Comparison of ENCODE assay signal across 8 cellular contexts in the genomic region with DNA sequence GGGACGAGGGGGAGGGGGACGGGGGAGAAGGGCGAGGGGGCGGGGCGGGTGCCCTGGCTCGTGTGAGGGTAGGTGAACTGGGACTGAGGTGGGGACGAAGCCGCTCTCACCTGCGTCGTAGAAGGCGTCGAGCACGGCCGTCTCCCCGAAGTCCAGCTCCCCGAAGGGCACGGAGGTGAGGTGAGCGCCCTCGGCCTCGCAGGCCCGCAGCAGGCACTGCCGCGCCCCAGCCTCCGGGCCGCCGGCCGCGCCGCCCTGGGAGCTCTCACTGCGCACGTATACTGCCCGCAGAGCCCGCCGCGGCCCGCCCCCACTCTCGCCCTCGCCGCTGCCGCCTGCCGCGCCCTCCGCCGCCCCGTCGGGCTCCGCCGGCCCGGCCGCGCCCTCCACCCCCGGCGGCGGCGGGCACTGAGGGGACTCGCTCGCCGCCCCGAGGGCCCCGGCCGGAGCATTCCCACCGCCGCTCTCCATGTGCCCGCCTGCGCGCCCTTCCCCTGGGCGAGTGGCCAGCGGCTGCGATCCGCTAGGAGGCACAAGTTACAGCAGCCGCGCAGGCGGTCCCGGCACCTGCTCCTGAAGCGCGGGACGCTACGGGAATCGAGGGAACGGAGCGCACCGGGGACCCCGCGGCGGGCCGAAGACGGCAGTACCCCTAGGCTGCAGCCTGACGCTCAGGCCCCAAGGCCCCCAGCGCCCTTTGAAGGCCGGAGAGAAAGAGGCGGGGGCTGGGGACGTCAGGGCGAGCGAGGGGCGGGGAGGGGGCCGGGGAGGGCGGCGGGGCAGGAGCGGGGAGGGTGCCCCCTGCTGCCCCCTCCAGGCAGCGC. TPM values are rescaled to one million over a fixed set of nuclear protein-coding genes. Genes with fewer than 3 reads are reported as not detected.
DNase-seq lines count a peak whose midpoint lies in the region; ATAC-seq and TF ChIP-seq lines count a peak whose summit lies in the region.

A gene with protein sequence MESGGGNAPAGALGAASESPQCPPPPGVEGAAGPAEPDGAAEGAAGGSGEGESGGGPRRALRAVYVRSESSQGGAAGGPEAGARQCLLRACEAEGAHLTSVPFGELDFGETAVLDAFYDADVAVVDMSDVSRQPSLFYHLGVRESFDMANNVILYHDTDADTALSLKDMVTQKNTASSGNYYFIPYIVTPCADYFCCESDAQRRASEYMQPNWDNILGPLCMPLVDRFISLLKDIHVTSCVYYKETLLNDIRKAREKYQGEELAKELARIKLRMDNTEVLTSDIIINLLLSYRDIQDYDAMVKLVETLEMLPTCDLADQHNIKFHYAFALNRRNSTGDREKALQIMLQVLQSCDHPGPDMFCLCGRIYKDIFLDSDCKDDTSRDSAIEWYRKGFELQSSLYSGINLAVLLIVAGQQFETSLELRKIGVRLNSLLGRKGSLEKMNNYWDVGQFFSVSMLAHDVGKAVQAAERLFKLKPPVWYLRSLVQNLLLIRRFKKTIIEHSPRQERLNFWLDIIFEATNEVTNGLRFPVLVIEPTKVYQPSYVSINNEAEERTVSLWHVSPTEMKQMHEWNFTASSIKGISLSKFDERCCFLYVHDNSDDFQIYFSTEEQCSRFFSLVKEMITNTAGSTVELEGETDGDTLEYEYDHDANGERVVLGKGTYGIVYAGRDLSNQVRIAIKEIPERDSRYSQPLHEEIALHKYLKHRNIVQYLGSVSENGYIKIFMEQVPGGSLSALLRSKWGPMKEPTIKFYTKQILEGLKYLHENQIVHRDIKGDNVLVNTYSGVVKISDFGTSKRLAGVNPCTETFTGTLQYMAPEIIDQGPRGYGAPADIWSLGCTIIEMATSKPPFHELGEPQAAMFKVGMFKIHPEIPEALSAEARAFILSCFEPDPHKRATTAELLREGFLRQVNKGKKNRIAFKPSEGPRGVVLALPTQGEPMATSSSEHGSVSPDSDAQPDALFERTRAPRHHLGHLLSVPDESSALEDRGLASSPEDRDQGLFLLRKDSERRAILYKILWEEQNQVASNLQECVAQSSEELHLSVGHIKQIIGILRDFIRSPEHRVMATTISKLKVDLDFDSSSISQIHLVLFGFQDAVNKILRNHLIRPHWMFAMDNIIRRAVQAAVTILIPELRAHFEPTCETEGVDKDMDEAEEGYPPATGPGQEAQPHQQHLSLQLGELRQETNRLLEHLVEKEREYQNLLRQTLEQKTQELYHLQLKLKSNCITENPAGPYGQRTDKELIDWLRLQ (N-terminal part only) (minus strand): TSS at position 718 of the 824 bp plus-strand sequence. CDS start 247 bp downstream, at position 471.

- H3K36me3 Mint-ChIP-seq in Caco-2 (ENCODE audit: insufficient read depth, unreplicated experiment): no peaks in the 10 kb centered on the region
- no peaks in the 10 kb centered on the region for H3K36me3 Mint-ChIP-seq in T-helper 2 cell treated with Interferon-gamma antibody and Interleukin-4, amounts not matched to agents 5 μg/mL and 100 μg/mL, for 36 hours (ENCODE audit: low read depth)

- H3K4me1 Mint-ChIP-seq in Caco-2 (ENCODE audit: low read depth, unreplicated experiment): no peaks in the 10 kb centered on the region
- H3K4me1 Mint-ChIP-seq in T-helper 2 cell treated with Interferon-gamma antibody and Interleukin-4, amounts not matched to agents 5 μg/mL and 100 μg/mL, for 36 hours (ENCODE audit: low read depth): no peaks in the 10 kb centered on the region

- RAD21 ChIA-PET in HCT116 (lab: Charles Lee; ENCODE audit: low non-redundant PET in 1 of 2, low total read pairs in 2 of 2, uncharacterized antibody in 2 of 2, unreplicated experiment in 2 of 2): no interaction called here

- intact Hi-C loops in Caco-2 (cut with micrococcal nuclease; ENCODE audit: unreplicated experiment): loop anchor here (1.0 kb wide), 1 partner anchor 143 kb away; no protein-coding TSS in a partner anchor
- intact Hi-C loops in HCT116 (cut with micrococcal nuclease): loop anchor here (5.0 kb wide), 1 partner anchor 133 kb away; no protein-coding TSS in a partner anchor

- ATAC-seq in HCT116: peak; percentile 88
- peak; percentile 25 for ATAC-seq in esophagus mucosa
- ATAC-seq in HG02588 (IDR thresholded peaks at IDR 0.05; ENCODE audit: unreplicated experiment): no peak

- DNase-seq in Caco-2 (peak in 1 of 2 experiments; percentile 59), HCT116 (ENCODE audit: low read depth, low spot score) (no peak), SIG-M5 (lab: John Stamatoyannopoulos, UW) (no peak)
- peak; percentile 21 for DNase-seq in T-helper 2 cell treated with Interferon-gamma antibody and Interleukin-4, amounts not matched to agents 5 μg/mL and 100 μg/mL, for 36 hours (ENCODE audit: low spot score)
- DNase-seq in NK-92 treated with Interleukin-12 subunit alpha and Interleukin-12 subunit beta, amount 100 ng/mL, for 24 hours (lab: John Stamatoyannopoulos, UW): no peak

- no peaks in the 10 kb centered on the region for H3K36me3 ChIP-seq in Caco-2 (ENCODE audit: control insufficient read depth, insufficient read depth, low read length)
- H3K36me3 ChIP-seq in HCT116 (ENCODE audit: control insufficient read depth in 1 of 2, insufficient read depth in 2 of 2, low read length in 2 of 2): no peaks in the 10 kb centered on the region
- no peaks in the 10 kb centered on the region for H3K36me3 ChIP-seq in neutrophil

- H3K4me3 ChIP-seq in Caco-2 (ENCODE audit: low read depth, low read length) (peak within 1 kb of the TSS; percentile 43), HCT116 (replicated peaks in 1 of 2; ENCODE audit: low read depth in 1 of 2, low read length in 2 of 2) (peak within 1 kb of the TSS; percentile 32 to 51), neutrophil (ENCODE audit: low read depth in 1 of 2, low read length in 1 of 2) (peak within 1 kb of the TSS; percentile 53 to 63)

- peak within 1 kb of the TSS; percentile 68 for H3K4me2 ChIP-seq in HCT116 (ENCODE audit: low read length)

- CTCF ChIA-PET in Caco-2 (lab: Charles Lee) (interaction anchor here (1.0 kb wide), 1 partner anchor 132 kb away, joined by 4 read pairs; no protein-coding TSS in a partner anchor), HCT116 (lab: Charles Lee) (interaction anchor here (1.2 to 1.9 kb wide), 2 partner anchors 21 to 132 kb away, joined by 4 to 6 read pairs; no protein-coding TSS in a partner anchor)

- no peak within 1 kb of the TSS for H2AFZ ChIP-seq in HCT116 (ENCODE audit: low read depth, low read length, poor library complexity, severe bottlenecking)

- no peaks in the 10 kb centered on the region for H3K4me1 ChIP-seq in Caco-2
- no peaks in the 10 kb centered on the region; a peak in 1 of 4 replicates for H3K4me1 ChIP-seq in HCT116 (ENCODE audit: control insufficient read depth in 1 of 2, insufficient read depth in 2 of 2, low read length in 2 of 2)
- peaks cover 3 to 4% of the 10 kb centered on the region in 2 experiments for H3K4me1 ChIP-seq in neutrophil (ENCODE audit: control insufficient read depth in 1 of 2, insufficient read depth in 1 of 2, low read depth in 1 of 2, low read length in 1 of 2)

- TF ChIP-seq POLR2A in HCT116 (IDR thresholded peaks at IDR 0.05; ENCODE audit: borderline replicate concordance, extremely low read depth, insufficient read depth, insufficient read length): no peak

- H3K27me3 Mint-ChIP-seq in Caco-2 (ENCODE audit: insufficient read depth, unreplicated experiment): peaks cover 2% of the 10 kb centered on the region
- H3K27me3 Mint-ChIP-seq in T-helper 2 cell treated with Interferon-gamma antibody and Interleukin-4, amounts not matched to agents 5 μg/mL and 100 μg/mL, for 36 hours (ENCODE audit: low read depth): peaks cover 40% of the 10 kb centered on the region

- no peak within 1 kb of the TSS for H3K9ac ChIP-seq in HCT116 (ENCODE audit: low read length)

- H3K79me2 ChIP-seq in HCT116 (ENCODE audit: insufficient read depth, low read length): no peaks in the 10 kb centered on the region

- H3K27me3 ChIP-seq in Caco-2 (replicated peaks; ENCODE audit: control insufficient read depth, insufficient read depth, low read length): no peaks in the 10 kb centered on the region
- H3K27me3 ChIP-seq in HCT116 (ENCODE audit: insufficient read depth, low read length): no peaks in the 10 kb centered on the region; the same call in 1 of the 2 replicates
- H3K27me3 ChIP-seq in neutrophil: peaks cover 29% of the 10 kb centered on the region

- no peaks in the 10 kb centered on the region for H4K20me1 ChIP-seq in HCT116 (ENCODE audit: insufficient read depth)

- H3K9me3 Mint-ChIP-seq in Caco-2 (ENCODE audit: unreplicated experiment): no peaks in the 10 kb centered on the region
- H3K9me3 Mint-ChIP-seq in T-helper 2 cell treated with Interferon-gamma antibody and Interleukin-4, amounts not matched to agents 5 μg/mL and 100 μg/mL, for 36 hours: no peaks in the 10 kb centered on the region

- TF ChIP-seq CTCF in Caco-2 (IDR thresholded peaks at IDR 0.05; ENCODE audit: insufficient read depth in 1 of 2, low read depth in 1 of 2, low read length in 1 of 2, severe bottlenecking in 1 of 2, unreplicated experiment in 1 of 2) (peak in 1 of 2 experiments; percentile 20), HCT116 (IDR thresholded peaks at IDR 0.05 in 2 of 3, conservative IDR thresholded peaks at IDR 0.05 in 1 of 3; ENCODE audit: borderline replicate concordance in 1 of 3, insufficient read depth in 1 of 3, low read depth in 2 of 3, low read length in 2 of 3) (no peak; a peak in 1 of 6 replicates), neutrophil (IDR thresholded peaks at IDR 0.05) (no peak)

- no TSS peak for BruUV-seq in Caco-2 (replicated peaks; lab: Mats Ljungman, UMichigan)
- no TSS peak for BruUV-seq in HCT116 (replicated peaks; lab: Mats Ljungman, UMichigan)

- peak within 1 kb of the TSS; percentile 69 for H3K4me3 Mint-ChIP-seq in Caco-2 (ENCODE audit: unreplicated experiment)
- peak within 1 kb of the TSS; percentile 51 for H3K4me3 Mint-ChIP-seq in T-helper 2 cell treated with Interferon-gamma antibody and Interleukin-4, amounts not matched to agents 5 μg/mL and 100 μg/mL, for 36 hours

- H3K27ac Mint-ChIP-seq in Caco-2 (ENCODE audit: unreplicated experiment): no peak within 1 kb of the TSS
- no peak within 1 kb of the TSS for H3K27ac Mint-ChIP-seq in T-helper 2 cell treated with Interferon-gamma antibody and Interleukin-4, amounts not matched to agents 5 μg/mL and 100 μg/mL, for 36 hours

- no peaks in the 10 kb centered on the region for H3K9me2 ChIP-seq in HCT116 (ENCODE audit: insufficient read depth)

- no peaks in the 10 kb centered on the region for H3K9me3 ChIP-seq in Caco-2
- H3K9me3 ChIP-seq in HCT116 (ENCODE audit: control insufficient read depth in 1 of 2, insufficient read depth in 1 of 2, low read depth in 1 of 2, low read length in 2 of 2): no peaks in the 10 kb centered on the region
- no peaks in the 10 kb centered on the region for H3K9me3 ChIP-seq in neutrophil

- no peak for TF ChIP-seq RAD21 in HCT116 (IDR thresholded peaks at IDR 0.05; ENCODE audit: low read depth)

- H3K27ac ChIP-seq in HCT116 (ENCODE audit: low read depth, low read length) (peak within 1 kb of the TSS; percentile 35; the same call in 1 of the 2 replicates), neutrophil (no peak within 1 kb of the TSS)

- POLR2A ChIA-PET in Caco-2 (lab: Charles Lee): no interaction called here
- POLR2A ChIA-PET in HCT116 (lab: Charles Lee): no interaction called here

TF ChIP-seq in HCT116, 20 proteins besides CTCF, POLR2A, EP300 and RAD21 (continues in another document):
- TF ChIP-seq TCF7L2 (IDR thresholded peaks at IDR 0.05; ENCODE audit: borderline replicate concordance, extremely low read depth, insufficient read depth, insufficient read length): peak; percentile 20

RNA-seq across cellular contexts. Expression of the gene that starts here (rescaled TPM):
- total RNA-seq in Caco-2 (2022): 1.3 and 1.5 TPM in 2 replicates
- 1.3 TPM for total RNA-seq in HCT116 (2021; ENCODE audit: unreplicated experiment)
- 1.0 and 1.5 TPM in 2 replicates for polyA plus RNA-seq in HCT116 (2012)
- not detected for total RNA-seq in esophagus mucosa

Comparison
In these comparisons a context has a peak if more than half of its experiments do, and no peak if none do; other contexts are left out.
1. Peak in ATAC-seq in esophagus mucosa; RNA of the gene not detected or under 1 TPM.